In the genomic region with DNA sequence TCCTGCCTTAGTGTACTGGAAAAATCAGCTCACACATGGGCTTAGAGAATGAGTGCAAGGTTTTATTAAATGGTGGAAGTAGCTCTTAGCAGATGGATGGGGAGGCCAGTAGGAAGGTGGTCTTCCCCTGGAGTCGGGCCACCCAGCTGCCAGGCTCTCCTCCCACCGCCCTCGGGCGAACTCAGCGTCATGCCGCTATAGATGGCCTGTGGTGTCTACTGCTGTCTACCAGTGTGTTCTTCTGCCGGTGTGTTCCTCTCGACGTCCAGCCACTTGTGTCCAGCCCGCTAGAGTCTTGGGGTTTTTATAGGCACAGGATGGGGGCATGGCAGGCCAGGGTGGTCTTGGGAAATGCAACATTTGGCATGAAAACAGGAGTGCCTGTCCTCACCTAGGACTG, we compare ENCODE assay signal across 35 cellular contexts.
DNase-seq lines count a peak whose midpoint lies in the region; ATAC-seq, FAIRE-seq and TF ChIP-seq lines count a peak whose summit lies in the region.
"Had no signal": no experiment of that assay in that cellular context is flagged by ENCODE, and none has a peak within 500 bp of the region (broad histone marks: within the 10 kb centered on the region; RNA-seq: fewer than 3 reads in every experiment).

No MANE protein-coding gene starts in this region.

- no peak overlapping the region for H3K14ac ChIP-seq in neuronal stem cell (ENCODE audit: low read length)

- no peak overlapping the region for H4K8ac ChIP-seq in neuronal stem cell (ENCODE audit: low read depth, low read length)

- no peak overlapping the region for H3K4ac ChIP-seq in neuronal stem cell (ENCODE audit: low read length)

- H3K23ac ChIP-seq in neuronal stem cell (ENCODE audit: low read depth, low read length, poor library complexity) = no peak overlapping the region

- H3K36me3 Mint-ChIP-seq in stimulated activated memory B cell treated with anti-CD40 and anti-IgM and Interleukin-4, amounts not matched to agents 10 μg/mL and 1 μg/mL and 100 μg/mL, for 72 hours = no peaks in the 10 kb centered on the region
- H3K36me3 Mint-ChIP-seq: CD14-positive monocyte; CD4-positive, alpha-beta memory T cell; CD4-positive, CD25-positive, alpha-beta regulatory T cell; CD8-positive, alpha-beta memory T cell; CD8-positive, alpha-beta T cell had no signal

- H3K36me3 ChIP-seq in kidney (ENCODE audit: control insufficient read depth in 1 of 2, insufficient read depth in 2 of 2, low read length in 2 of 2) = no peaks in the 10 kb centered on the region
- no peaks in the 10 kb centered on the region for H3K36me3 ChIP-seq in neuronal stem cell (replicated peaks in 1 of 2; ENCODE audit: control insufficient read depth in 2 of 2, insufficient read depth in 2 of 2, low read length in 2 of 2)
- H3K36me3 ChIP-seq: BE2C; BLaER1; BLaER1 treated with 17β-estradiol and CSF1 and Interleukin-3, amounts not matched to agents 10 nM and 100 nM had no signal

- no peak overlapping the region for H2BK5ac ChIP-seq in neuronal stem cell (ENCODE audit: low read length)

- H3K27me3 Mint-ChIP-seq in stimulated activated memory B cell treated with anti-CD40 and anti-IgM and Interleukin-4, amounts not matched to agents 10 μg/mL and 1 μg/mL and 100 μg/mL, for 72 hours = no peaks in the 10 kb centered on the region
- H3K27me3 Mint-ChIP-seq: B cell; CD4-positive, alpha-beta memory T cell; CD4-positive, alpha-beta T cell; CD4-positive, CD25-positive, alpha-beta regulatory T cell had no signal

- H3K27ac ChIP-seq in kidney (ENCODE audit: low read depth in 2 of 2, low read length in 2 of 2) = no peak overlapping the region
- no peak overlapping the region for H3K27ac ChIP-seq in neuronal stem cell (replicated peaks; ENCODE audit: low read length)
- H3K27ac ChIP-seq: 22Rv1; A549; BLaER1; BLaER1 treated with 17β-estradiol and CSF1 and Interleukin-3, amounts not matched to agents 10 nM and 100 nM; C4-2B had no signal

- no peak overlapping the region for H4K91ac ChIP-seq in neuronal stem cell (ENCODE audit: low read depth, low read length, poor library complexity)

- H2BK12ac ChIP-seq in neuronal stem cell (ENCODE audit: low read length) = no peak overlapping the region

- no peak overlapping the region for H2AFZ ChIP-seq in neuronal stem cell (ENCODE audit: low read length)

- H2BK120ac ChIP-seq in neuronal stem cell (ENCODE audit: low read depth, low read length) = no peak overlapping the region

- no CpG with 5 or more reads among the region's 10 CpGs for WGBS in neuronal stem cell (ENCODE audit: extremely low coverage in 2 of 2, insufficient read length in 2 of 2, insufficient replicate concordance in 1 of 2), 2 donors

- H3K9ac ChIP-seq in kidney (ENCODE audit: low read length in 2 of 2) = no peak overlapping the region
- no peak overlapping the region for H3K9ac ChIP-seq in neuronal stem cell (ENCODE audit: low read depth, low read length, poor library complexity)
- H3K9ac ChIP-seq: BLaER1; BLaER1 treated with 17β-estradiol and CSF1 and Interleukin-3, amounts not matched to agents 10 nM and 100 nM had no signal

- H3K4me2 ChIP-seq in neuronal stem cell (ENCODE audit: insufficient read depth, low read length, poor library complexity, severe bottlenecking) = no peak overlapping the region
- H3K4me2 ChIP-seq: A549; BLaER1; BLaER1 treated with 17β-estradiol and CSF1 and Interleukin-3, amounts not matched to agents 10 nM and 100 nM had no signal

- DNase-seq in kidney (peak; percentile 56), neuronal stem cell (ENCODE audit: low spot score) (no peak), NCI-H1092 (lab: John Stamatoyannopoulos, UW) (no peak), DMS114 treated with DMSO at 0.1 percent for 48 hours (lab: John Stamatoyannopoulos, UW; ENCODE audit: unreplicated experiment) (no peak)
- no peak for DNase-seq in stimulated activated CD4-positive, alpha-beta T cell treated with anti-CD3 and anti-CD28 coated beads, Interleukin-4, amount 100 ng/mL, for 4 hours
- DNase-seq: 8988T; ACHN; AML-193; BE2C; C1 segment of cervical spinal cord; Caco-2; Calu3; CD4-positive, alpha-beta memory T cell; CD4-positive, alpha-beta T cell; CD4-positive, CD25-positive, alpha-beta regulatory T cell; CD8-positive, alpha-beta memory T cell; CD8-positive, alpha-beta T cell; COR-L47; DMS 273 treated with DMSO at 0.1 percent for 48 hours; DMS153; DMS53; DMS79; DMS79 treated with DMSO at 0.1 percent for 48 hours; DND-41; EL had no signal

- ATAC-seq in stimulated activated memory B cell treated with anti-CD40 and anti-IgM and Interleukin-4, amounts not matched to agents 10 μg/mL and 1 μg/mL and 100 μg/mL, for 72 hours = peak; percentile 16
- ATAC-seq: A549; CD8-positive, alpha-beta T cell had no signal

- no peaks in the 10 kb centered on the region for H3K9me3 ChIP-seq in kidney (ENCODE audit: control insufficient read depth in 1 of 2, low read length in 2 of 2)
- no peaks in the 10 kb centered on the region for H3K9me3 ChIP-seq in neuronal stem cell (replicated peaks in 1 of 2; ENCODE audit: control insufficient read depth in 2 of 2, insufficient read depth in 1 of 2, low read depth in 1 of 2, low read length in 2 of 2)
- H3K9me3 ChIP-seq: A549; BE2C; BLaER1; BLaER1 treated with 17β-estradiol and CSF1 and Interleukin-3, amounts not matched to agents 10 nM and 100 nM; Caco-2 had no signal

- peaks cover 4% of the 10 kb centered on the region for H3K9me3 Mint-ChIP-seq in stimulated activated memory B cell treated with anti-CD40 and anti-IgM and Interleukin-4, amounts not matched to agents 10 μg/mL and 1 μg/mL and 100 μg/mL, for 72 hours
- H3K9me3 Mint-ChIP-seq: CD4-positive, alpha-beta T cell; CD8-positive, alpha-beta T cell had no signal

- no peaks in the 10 kb centered on the region for H3K27me3 ChIP-seq in neuronal stem cell (ENCODE audit: control insufficient read depth in 3 of 3, insufficient read depth in 3 of 3, low read depth in 1 of 3, low read length in 3 of 3)
- H3K27me3 ChIP-seq: BE2C; BLaER1; BLaER1 treated with 17β-estradiol and CSF1 and Interleukin-3, amounts not matched to agents 10 nM and 100 nM had no signal

- no peak overlapping the region for H2BK15ac ChIP-seq in neuronal stem cell (ENCODE audit: low read length)

- H3K4me1 ChIP-seq in kidney (ENCODE audit: control insufficient read depth in 1 of 2, insufficient read depth in 1 of 2, low read depth in 1 of 2, low read length in 2 of 2) (no peaks in the 10 kb centered on the region), neuronal stem cell (ENCODE audit: control insufficient read depth in 2 of 2, insufficient read depth in 1 of 2, low read depth in 1 of 2, low read length in 2 of 2) (no peaks in the 10 kb centered on the region)
- H3K4me1 ChIP-seq: A549, BE2C, BLaER1, Caco-2 had no signal

- intact Hi-C loops in kidney (cut with DNase I) = no loop called here

- H3K79me1 ChIP-seq in neuronal stem cell (ENCODE audit: low read depth, low read length) = no peaks in the 10 kb centered on the region

- peak overlapping the region; percentile 6 for H3K18ac ChIP-seq in neuronal stem cell (ENCODE audit: low read length)

- H3K4me3 Mint-ChIP-seq in stimulated activated memory B cell treated with anti-CD40 and anti-IgM and Interleukin-4, amounts not matched to agents 10 μg/mL and 1 μg/mL and 100 μg/mL, for 72 hours = no peak overlapping the region
- H3K4me3 Mint-ChIP-seq: B cell; CD14-positive monocyte; CD4-positive, alpha-beta memory T cell; CD4-positive, alpha-beta T cell; CD4-positive, CD25-positive, alpha-beta regulatory T cell; CD8-positive, alpha-beta memory T cell; CD8-positive, alpha-beta T cell had no signal

- no peak overlapping the region for H2AK5ac ChIP-seq in neuronal stem cell (ENCODE audit: low read depth, low read length)

- H3K27ac Mint-ChIP-seq in stimulated activated memory B cell treated with anti-CD40 and anti-IgM and Interleukin-4, amounts not matched to agents 10 μg/mL and 1 μg/mL and 100 μg/mL, for 72 hours = no peak overlapping the region
- H3K27ac Mint-ChIP-seq: B cell; CD4-positive, alpha-beta memory T cell; CD4-positive, alpha-beta T cell; CD4-positive, CD25-positive, alpha-beta regulatory T cell; CD8-positive, alpha-beta memory T cell; CD8-positive, alpha-beta T cell had no signal

- no peak for FAIRE-seq in kidney (lab: Jason Lieb, UNC)
- FAIRE-seq: A204.1, A549, D721Med had no signal

- no peaks in the 10 kb centered on the region for H3K4me1 Mint-ChIP-seq in stimulated activated memory B cell treated with anti-CD40 and anti-IgM and Interleukin-4, amounts not matched to agents 10 μg/mL and 1 μg/mL and 100 μg/mL, for 72 hours
- H3K4me1 Mint-ChIP-seq: B cell; CD14-positive monocyte; CD4-positive, alpha-beta memory T cell; CD4-positive, CD25-positive, alpha-beta regulatory T cell; CD8-positive, alpha-beta memory T cell had no signal

- H3K4me3 ChIP-seq in kidney (ENCODE audit: low read length in 2 of 2) = no peak overlapping the region
- H3K4me3 ChIP-seq in neuronal stem cell (ENCODE audit: low read length in 2 of 2) = no peak overlapping the region
- H3K4me3 ChIP-seq: A549; BLaER1; BLaER1 treated with 17β-estradiol and CSF1 and Interleukin-3, amounts not matched to agents 10 nM and 100 nM had no signal

- no peak for TF ChIP-seq CTCF in kidney (IDR thresholded peaks at IDR 0.05; ENCODE audit: borderline replicate concordance, extremely low read depth, insufficient read depth)
